1 cellular context compared by ENCODE assay signal in the genomic region with DNA sequence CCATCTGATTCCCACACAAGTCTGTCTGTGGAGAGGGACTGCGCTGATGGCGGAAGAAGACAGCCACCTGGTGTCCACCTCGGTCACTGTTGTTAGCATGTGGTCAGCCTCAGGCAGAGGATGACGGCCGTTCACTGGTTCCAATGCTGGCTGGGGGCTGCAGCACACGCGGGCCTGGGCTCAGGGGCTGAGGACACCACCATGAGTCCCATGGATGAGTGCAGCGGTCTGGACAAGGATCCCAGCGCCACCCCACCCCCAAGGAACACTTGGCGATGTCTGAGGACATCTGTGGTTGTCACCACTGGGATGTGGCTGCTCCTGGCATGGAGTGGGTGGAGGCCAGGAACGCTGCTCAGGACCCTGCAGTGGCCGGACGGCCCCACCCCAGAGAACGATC.
TF ChIP-seq lines count a peak whose summit lies in the region.

No MANE protein-coding gene starts in this region.

TF ChIP-seq in IMR-90, 13 proteins besides CTCF, POLR2A, EP300 and RAD21:
- no peak for TF ChIP-seq MAZ (IDR thresholded peaks at IDR 0.05; ENCODE audit: borderline replicate concordance, low read depth, low read length)
